Comparison of ENCODE assay signal across 1 cellular context in the genomic region with DNA sequence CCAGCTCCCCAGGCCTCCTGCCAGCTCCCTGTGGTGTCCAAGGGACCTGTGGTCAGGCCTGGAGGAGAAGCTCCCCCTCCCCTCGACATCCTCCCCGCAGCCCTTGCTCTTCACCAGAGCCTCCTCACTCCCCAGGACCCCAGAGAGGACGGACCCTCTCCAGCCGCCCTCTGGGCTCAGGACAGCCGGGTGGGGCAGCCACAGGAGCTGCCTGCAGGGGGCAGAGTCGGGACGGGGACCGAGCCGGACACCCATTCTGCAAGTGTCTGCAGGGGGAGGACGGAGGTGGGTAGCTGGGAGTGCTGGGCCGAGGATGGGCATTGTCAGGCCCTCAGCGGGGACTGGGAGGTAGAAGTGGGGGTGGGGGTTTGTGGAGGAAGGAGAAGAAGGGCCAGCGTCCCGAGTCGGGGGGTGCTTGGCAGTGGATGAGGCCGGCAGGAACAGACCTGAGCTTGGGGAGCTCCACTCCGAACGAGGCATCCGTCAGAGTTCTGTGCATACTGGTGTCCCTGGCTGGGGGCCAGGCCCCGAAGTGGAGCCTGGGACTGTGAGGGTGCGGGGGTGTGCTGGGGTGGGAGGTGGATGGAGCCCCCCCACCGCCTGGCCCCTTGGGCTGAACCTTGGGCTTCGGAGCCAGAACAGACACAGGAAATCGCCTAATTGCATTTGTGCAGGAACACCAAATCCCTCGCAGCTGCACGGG.
TF ChIP-seq lines count a peak whose summit lies in the region.

No MANE protein-coding gene starts in this region.

TF ChIP-seq in endothelial cell of umbilical vein, 7 proteins besides CTCF, POLR2A, EP300 and RAD21:
- TF ChIP-seq FOS (IDR thresholded peaks at IDR 0.05; ENCODE audit: borderline replicate concordance, insufficient read depth, low read length) (no peak), JUN (IDR thresholded peaks at IDR 0.05; ENCODE audit: borderline replicate concordance, insufficient read depth, insufficient read length, low read depth) (no peak), POLR2AphosphoS5 (IDR thresholded peaks at IDR 0.05; ENCODE audit: insufficient read depth, low read depth, low read length) (no peak), EZH2 (IDR thresholded peaks at IDR 0.05; ENCODE audit: borderline replicate concordance, low read depth, low read length, severe bottlenecking) (no peak), MYC (IDR thresholded peaks at IDR 0.05; ENCODE audit: low read depth, low read length) (no peak)
- TF ChIP-seq, protein P1, sequence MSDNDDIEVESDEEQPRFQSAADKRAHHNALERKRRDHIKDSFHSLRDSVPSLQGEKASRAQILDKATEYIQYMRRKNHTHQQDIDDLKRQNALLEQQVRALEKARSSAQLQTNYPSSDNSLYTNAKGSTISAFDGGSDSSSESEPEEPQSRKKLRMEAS (IDR thresholded peaks at IDR 0.05; ENCODE audit: insufficient read depth, insufficient read length): no peak
